ENCODE assay signal across 11 cellular contexts in the genomic region with DNA sequence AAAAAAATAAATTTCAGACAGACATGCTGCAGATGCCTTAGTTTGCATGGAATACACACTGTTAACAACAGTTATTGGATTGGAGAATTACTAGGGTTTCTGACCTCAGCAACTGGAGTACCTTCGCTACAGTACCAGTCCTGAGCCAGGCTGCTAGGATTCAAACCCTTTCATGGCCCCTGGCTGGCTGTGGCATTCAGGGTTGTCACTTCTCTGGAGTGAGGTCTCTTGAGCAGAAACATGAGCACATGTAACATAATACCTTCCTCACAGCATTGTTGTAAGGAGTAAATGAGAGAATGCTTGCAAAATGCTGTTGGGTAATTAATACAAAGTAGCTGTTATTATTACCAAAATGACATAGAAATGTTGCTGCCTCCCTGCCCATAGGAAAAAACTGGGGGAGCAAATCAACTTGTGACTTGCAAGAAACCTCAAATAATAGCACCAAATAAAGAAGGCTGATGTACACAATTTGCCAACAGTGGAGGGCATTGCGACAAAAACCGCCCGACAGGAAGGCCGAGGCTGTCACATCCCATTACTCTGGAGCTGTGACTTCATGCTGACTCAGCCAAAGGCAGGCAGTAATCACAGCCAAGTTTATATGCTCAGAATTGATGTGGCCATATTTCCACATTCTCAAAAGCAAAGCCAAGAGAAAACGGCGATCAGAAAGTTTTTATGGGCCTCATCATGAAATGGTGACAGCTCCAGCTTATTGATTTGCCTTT.
A peak's percentile ranks its signal among the peaks of the same experiment; 100 is the strongest.
DNase-seq lines count a peak whose midpoint lies in the region; ATAC-seq and TF ChIP-seq lines count a peak whose summit lies in the region.
"Had no signal": no experiment of that assay in that cellular context is flagged by ENCODE, and none has a peak within 500 bp of the region (broad histone marks: within the 10 kb centered on the region; RNA-seq: fewer than 3 reads in every experiment).

No MANE protein-coding gene starts in this region.

- intact Hi-C loops in mucosa of descending colon (cut with DNase I, micrococcal nuclease) = no loop called here

- no peaks in the 10 kb centered on the region for H3K9me3 ChIP-seq in mucosa of descending colon
- H3K9me3 ChIP-seq: vagina had no signal

- peak; percentile 25 for DNase-seq in NCI-H1105 treated with DMSO at 0.1 percent for 48 hours (lab: John Stamatoyannopoulos, UW)
- DNase-seq in NCI-H1105 (lab: John Stamatoyannopoulos, UW) = no peak
- DNase-seq in NOMO-1 (lab: John Stamatoyannopoulos, UW; ENCODE audit: unreplicated experiment in 2 of 2) = peak; percentile 78 to 89
- peak; percentile 89 for DNase-seq in epithelial cell of esophagus (ENCODE audit: low read depth)
- peak; percentile 84 for DNase-seq in retina
- DNase-seq in mucosa of descending colon = no peak
- DNase-seq in NCI-H82 (lab: John Stamatoyannopoulos, UW) = no peak
- DNase-seq: left ventricle myocardium superior had no signal

- H3K4me3 ChIP-seq in epithelial cell of esophagus (ENCODE audit: low read length) (no peak overlapping the region), mucosa of descending colon (no peak overlapping the region)
- H3K4me3 ChIP-seq: vagina had no signal

- no peaks in the 10 kb centered on the region for H3K4me1 ChIP-seq in mucosa of descending colon (ENCODE audit: low read depth)
- H3K4me1 ChIP-seq: vagina had no signal

- H3K36me3 ChIP-seq in mucosa of descending colon (ENCODE audit: low read depth) = no peaks in the 10 kb centered on the region
- H3K36me3 ChIP-seq: vagina had no signal

- TF ChIP-seq CTCF in epithelial cell of esophagus (IDR thresholded peaks at IDR 0.05; ENCODE audit: insufficient read depth, low read depth, low read length, missing control alignments) (no peak), mucosa of descending colon (IDR thresholded peaks at IDR 0.05) (no peak)

- ATAC-seq in HG02884 (IDR thresholded peaks at IDR 0.05; ENCODE audit: unreplicated experiment) = no peak
- no peak for ATAC-seq in mucosa of descending colon
- ATAC-seq: activated CD4-positive, CD25-positive, alpha-beta regulatory T cell treated with anti-CD3 and anti-CD28 coated beads, Interleukin-2, amount 50 U/mL, for 24 hours; left ventricle myocardium superior had no signal

Comparison
In these comparisons a context has a peak if more than half of its experiments do, and no peak if none do; other contexts are left out.
1. DNase-seq: peak in NCI-H1105 treated with DMSO at 0.1 percent for 48 hours (single experiment), NOMO-1 (2 of 2), epithelial cell of esophagus (single experiment) and retina (single experiment); none in NCI-H1105 (single experiment), mucosa of descending colon (0 of 3) and NCI-H82 (single experiment).